ENCODE assay signal across 8 cellular contexts in the genomic region with DNA sequence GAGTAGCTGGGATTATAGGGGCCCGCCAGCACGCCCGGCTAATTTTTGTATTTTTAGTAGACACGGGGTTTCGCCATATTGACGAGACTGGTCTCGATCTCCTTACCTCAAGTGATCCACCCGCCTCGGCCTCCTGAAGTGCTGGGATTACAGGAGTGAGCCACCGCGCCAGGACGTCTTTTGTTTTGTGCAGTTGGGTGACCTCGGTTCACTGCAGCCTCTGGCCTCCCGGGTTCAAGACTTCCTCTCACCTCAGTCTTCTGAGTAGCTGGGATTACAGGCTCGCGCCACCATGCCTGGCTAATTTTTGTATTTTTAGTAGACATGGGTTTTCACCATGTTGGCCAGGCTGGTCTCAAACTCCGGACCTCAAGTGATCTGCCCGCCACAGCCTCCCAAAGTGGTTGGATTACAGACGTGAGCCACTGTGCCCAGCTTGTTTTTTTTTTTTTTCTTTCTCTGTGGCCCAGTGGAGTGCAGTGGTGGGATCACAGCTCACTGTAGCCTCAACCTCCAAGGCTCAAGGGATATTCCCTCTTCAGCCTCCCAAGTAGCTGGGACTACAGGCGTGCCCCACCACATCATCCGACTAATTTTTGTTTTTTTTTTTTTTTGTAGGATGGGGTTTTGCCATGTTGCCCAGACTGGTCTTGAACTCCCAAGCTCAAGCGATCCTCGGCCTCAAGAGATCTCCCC. TPM values are rescaled to one million over a fixed set of nuclear protein-coding genes. Genes with fewer than 3 reads are reported as not detected.
DNase-seq lines count a peak whose midpoint lies in the region; ATAC-seq and TF ChIP-seq lines count a peak whose summit lies in the region.
"Not testable (repeated sequence)": the region's sequence is repeated elsewhere in the genome, so short reads cannot be mapped to it uniquely, and the experiment has no call there.

No MANE protein-coding gene starts in this region.

- H3K23ac ChIP-seq in H9 (ENCODE audit: insufficient read length, low read depth, low read length): not testable (repeated sequence)

- not testable (repeated sequence) for H3K18ac ChIP-seq in H9 (ENCODE audit: insufficient read length, low read depth, low read length)

- not testable (repeated sequence) for H4K20me1 ChIP-seq in H9 (ENCODE audit: control insufficient read depth, insufficient read depth, insufficient read length)

- not testable (repeated sequence) for H2BK5ac ChIP-seq in H9 (ENCODE audit: insufficient read length, low read length)

- not testable (repeated sequence) for TF ChIP-seq CTCF in AG04449 (IDR thresholded peaks at IDR 0.05; ENCODE audit: insufficient read depth, low read length, missing control alignments); H9 (conservative IDR thresholded peaks at IDR 0.05); breast epithelium (IDR thresholded peaks at IDR 0.05); gastroesophageal sphincter (IDR thresholded peaks at IDR 0.05)

- H3K4me2 ChIP-seq in H9 (ENCODE audit: insufficient read depth, insufficient read length, low read length) (peak overlapping the region; percentile 89), skeletal muscle satellite cell (ENCODE audit: low read length) (peak overlapping the region; percentile 94)

- not testable (repeated sequence) for ATAC-seq in gastroesophageal sphincter

- intact Hi-C loops in activated CD4-positive, alpha-beta memory T cell treated with anti-CD3 and anti-CD28 coated beads for 36 hours (cut with micrococcal nuclease): loop anchor here (2.0 kb wide), 2 partner anchors 97 to 113 kb away; no protein-coding TSS in a partner anchor
- intact Hi-C loops in breast epithelium (cut with DNase I; ENCODE audit: low total_unique reads): not testable (repeated sequence)

- not testable (repeated sequence) for H3K79me1 ChIP-seq in H9 (ENCODE audit: insufficient read depth, low read depth, low read length, poor library complexity, severe bottlenecking)

- H3K27me3 ChIP-seq in H9 (ENCODE audit: insufficient read depth, low read length); NT2/D1 (ENCODE audit: insufficient read depth, insufficient read length); breast epithelium; gastroesophageal sphincter; mucosa of stomach (ENCODE audit: control insufficient read depth, insufficient read depth, low read length); skeletal muscle satellite cell (ENCODE audit: control insufficient read depth, insufficient read depth, low read length): not testable (repeated sequence)

- not testable (repeated sequence) for H3K23me2 ChIP-seq in H9 (ENCODE audit: insufficient read length, low read depth, low read length, poor library complexity, severe bottlenecking)

- H3K27ac Mint-ChIP-seq in H9: peak overlapping the region in 2 of 3 experiments; percentile 99; a peak in 4 of 7 replicates
- H3K27ac Mint-ChIP-seq in activated CD4-positive, alpha-beta memory T cell treated with anti-CD3 and anti-CD28 coated beads for 36 hours: peak overlapping the region; percentile 94

- H3K9me3 Mint-ChIP-seq in H9; activated CD4-positive, alpha-beta memory T cell treated with anti-CD3 and anti-CD28 coated beads for 36 hours: not testable (repeated sequence)

- not testable (repeated sequence) for H4K91ac ChIP-seq in H9 (ENCODE audit: insufficient read length, low read depth, low read length)

- H3K36me3 ChIP-seq in NT2/D1 (ENCODE audit: insufficient read depth, insufficient read length, low read length) (peaks cover 21% of the 10 kb centered on the region), skeletal muscle satellite cell (ENCODE audit: insufficient read depth, low read length) (peaks cover 14% of the 10 kb centered on the region)
- H3K36me3 ChIP-seq in breast epithelium; gastroesophageal sphincter; mucosa of stomach (ENCODE audit: control insufficient read depth, insufficient read depth, low read length): not testable (repeated sequence)

- not testable (repeated sequence) for H3K14ac ChIP-seq in H9 (ENCODE audit: insufficient read depth, low read length)

- not testable (repeated sequence) for H3K27ac ChIP-seq in H9 (ENCODE audit: insufficient read length, low read depth, low read length); breast epithelium
- H3K27ac ChIP-seq in gastroesophageal sphincter: peak overlapping the region in 2 of 4 donors; percentile 94 to 97

- not testable (repeated sequence) for H3K4me1 ChIP-seq in H9 (ENCODE audit: insufficient read depth, low read length); NT2/D1 (ENCODE audit: insufficient read depth, insufficient read length); breast epithelium; mucosa of stomach (ENCODE audit: control insufficient read depth, insufficient read depth, low read length)
- peaks cover 0 to 61% (median 7%) of the 10 kb centered on the region in 3 donors for H3K4me1 ChIP-seq in gastroesophageal sphincter
- peaks cover 31% of the 10 kb centered on the region for H3K4me1 ChIP-seq in skeletal muscle satellite cell (ENCODE audit: control insufficient read depth, insufficient read depth, low read length)

- H3K79me2 ChIP-seq in H9 (ENCODE audit: insufficient read depth, low read length): peaks cover 52% of the 10 kb centered on the region; the same call in 1 of the 2 replicates

- H4K5ac ChIP-seq in H9 (ENCODE audit: insufficient read length, low read depth, low read length): not testable (repeated sequence)

- H2AFZ ChIP-seq in H9 (ENCODE audit: low read length): not testable (repeated sequence)

- H3K4me3 ChIP-seq in AG04449 (ENCODE audit: low read depth, low read length) (peak overlapping the region; percentile 93), NT2/D1 (ENCODE audit: insufficient read length, low read depth) (peak overlapping the region; percentile 98), breast epithelium (peak overlapping the region; percentile 78 to 85 (median 80)), gastroesophageal sphincter (peak overlapping the region; percentile 65 to 91), skeletal muscle satellite cell (ENCODE audit: low read length) (peak overlapping the region; percentile 94)
- H3K4me3 ChIP-seq in mucosa of stomach (ENCODE audit: low read length): not testable (repeated sequence)

- CTCF ChIA-PET in AG04449 (lab: Yijun Ruan, JAX): interaction anchor here (1.0 to 5.6 kb wide), 17 partner anchors 9 to 120 kb away, joined by 3 to 37 read pairs (median 7); no protein-coding TSS in a partner anchor
- CTCF ChIA-PET in activated CD4-positive, alpha-beta memory T cell treated with anti-CD3 and anti-CD28 coated beads for 36 hours (lab: Charles Lee): interaction anchor here (0.6 to 2.7 kb wide), 18 partner anchors 12 to 608 kb away, joined by 3 to 48 read pairs (median 5); a partner anchor contains a TSS

- H3K27me3 Mint-ChIP-seq in H9 (ENCODE audit: low read depth); activated CD4-positive, alpha-beta memory T cell treated with anti-CD3 and anti-CD28 coated beads for 36 hours: not testable (repeated sequence)

- H3K4me3 Mint-ChIP-seq in H9: peak overlapping the region; percentile 96 to 99
- H3K4me3 Mint-ChIP-seq in activated CD4-positive, alpha-beta memory T cell treated with anti-CD3 and anti-CD28 coated beads for 36 hours: peak overlapping the region; percentile 99

- TF ChIP-seq EP300 in gastroesophageal sphincter (IDR thresholded peaks at IDR 0.05): not testable (repeated sequence)

- not testable (repeated sequence) for H2BK15ac ChIP-seq in H9 (ENCODE audit: low read depth, low read length)

- H3K4ac ChIP-seq in H9 (ENCODE audit: low read depth, low read length): not testable (repeated sequence)

- H2BK12ac ChIP-seq in H9 (ENCODE audit: insufficient read length, low read depth, low read length): not testable (repeated sequence)

- WGBS in H9 (ENCODE audit: extremely low coverage, insufficient read length, low lambda C conversion rate): no CpG with 5 or more reads among the region's 23 CpGs
- 60 to 88% methylated on average over 6 to 12 of the region's 23 CpGs for WGBS in gastroesophageal sphincter (ENCODE audit: low coverage in 1 of 2), 2 donors

- not testable (repeated sequence) for H2BK20ac ChIP-seq in H9 (ENCODE audit: low read depth, low read length, poor library complexity, severe bottlenecking)

- not testable (repeated sequence) for DNase-seq in AG04449 (ENCODE audit: low read depth, low spot score); H9; NT2/D1 (ENCODE audit: low read depth, low spot score); breast epithelium (ENCODE audit: low spot score in 2 of 2)
- peak; percentile 20 for DNase-seq in activated CD4-positive, alpha-beta memory T cell treated with anti-CD3 and anti-CD28 coated beads for 36 hours

- peaks cover 35 to 53% (median 38%) of the 10 kb centered on the region in 3 experiments for H3K36me3 Mint-ChIP-seq in H9 (ENCODE audit: insufficient read depth in 1 of 3, low read depth in 3 of 3)
- peaks cover 35% of the 10 kb centered on the region for H3K36me3 Mint-ChIP-seq in activated CD4-positive, alpha-beta memory T cell treated with anti-CD3 and anti-CD28 coated beads for 36 hours

- not testable (repeated sequence) for H3K9me3 ChIP-seq in H9 (ENCODE audit: control insufficient read depth, low read depth, low read length); NT2/D1 (ENCODE audit: insufficient read depth, low read length); breast epithelium; gastroesophageal sphincter; mucosa of stomach (ENCODE audit: control insufficient read depth, low read length); skeletal muscle satellite cell (replicated peaks; ENCODE audit: low read length)

- H3K9ac ChIP-seq in H9 (ENCODE audit: extremely low read depth, insufficient read length, low read length): peak overlapping the region; percentile 98
- H3K9ac ChIP-seq in NT2/D1 (ENCODE audit: insufficient read length, low read depth): peak overlapping the region; percentile 96
- peak overlapping the region; percentile 94 for H3K9ac ChIP-seq in mucosa of stomach (ENCODE audit: low read length)
- H3K9ac ChIP-seq in skeletal muscle satellite cell (ENCODE audit: low read depth, low read length): peak overlapping the region; percentile 99

- TF ChIP-seq POLR2A in breast epithelium (IDR thresholded peaks at IDR 0.05); gastroesophageal sphincter (IDR thresholded peaks at IDR 0.05): not testable (repeated sequence)

- H2BK120ac ChIP-seq in H9 (ENCODE audit: low read depth, low read length, poor library complexity, severe bottlenecking): not testable (repeated sequence)

- H3K56ac ChIP-seq in H9 (ENCODE audit: insufficient read length, low read depth, low read length): not testable (repeated sequence)

- H4K8ac ChIP-seq in H9 (replicated peaks; ENCODE audit: insufficient read length, low read depth, low read length): not testable (repeated sequence)

- POLR2A ChIA-PET in AG04449 (lab: Yijun Ruan, JAX): interaction anchor here (0.6 to 1.8 kb wide), 5 partner anchors 18 to 425 kb away, joined by 3 to 12 read pairs (median 4); a partner anchor contains a TSS
- POLR2A ChIA-PET in activated CD4-positive, alpha-beta memory T cell treated with anti-CD3 and anti-CD28 coated beads for 36 hours (lab: Charles Lee): interaction anchor here (0.6 to 2.8 kb wide), 10 partner anchors 9 to 112 kb away, joined by 3 to 22 read pairs (median 5); a partner anchor contains a TSS

- H3K4me1 Mint-ChIP-seq in H9: peaks cover 30 to 45% of the 10 kb centered on the region in 2 experiments
- peaks cover 51% of the 10 kb centered on the region for H3K4me1 Mint-ChIP-seq in activated CD4-positive, alpha-beta memory T cell treated with anti-CD3 and anti-CD28 coated beads for 36 hours (ENCODE audit: low read depth)

- not testable (repeated sequence) for H2AK5ac ChIP-seq in H9 (ENCODE audit: insufficient read length, low read length)

- not testable (repeated sequence) for H3T11ph ChIP-seq in H9 (ENCODE audit: low read length)

RNA-seq across cellular contexts. Expression of a gene that starts 1.3 kb away (rescaled TPM):
- total RNA-seq in H9 (2021) (232 and 234 TPM in 2 replicates), breast epithelium (10 to 100 TPM; 44.6 to 61.4 (median 55.7) TPM), gastroesophageal sphincter (100 to 1,000 TPM; 134 to 157 (median 153) TPM)
- 100 to 1,000 TPM; 154 to 157 TPM for total RNA-seq in activated CD4-positive, alpha-beta memory T cell treated with anti-CD3 and anti-CD28 coated beads for 36 hours
- total RNA-seq in skeletal muscle satellite cell (2012; rRNA removed): 115 and 118 TPM in 2 replicates

RNA-seq across cellular contexts. Expression of a gene that starts 18.4 kb away (rescaled TPM):
- total RNA-seq in H9 (2021) (105 and 109 TPM in 2 replicates), breast epithelium (10 to 100 TPM; 17.7 to 23.4 (median 19.5) TPM), gastroesophageal sphincter (10 to 100 TPM; 22.5 to 28.7 (median 24.9) TPM)
- total RNA-seq in activated CD4-positive, alpha-beta memory T cell treated with anti-CD3 and anti-CD28 coated beads for 36 hours: 10 to 100 TPM; 77.1 to 78.6 TPM
- 14.2 and 15.3 TPM in 2 replicates for total RNA-seq in skeletal muscle satellite cell (2012; rRNA removed)
